In the genomic region with DNA sequence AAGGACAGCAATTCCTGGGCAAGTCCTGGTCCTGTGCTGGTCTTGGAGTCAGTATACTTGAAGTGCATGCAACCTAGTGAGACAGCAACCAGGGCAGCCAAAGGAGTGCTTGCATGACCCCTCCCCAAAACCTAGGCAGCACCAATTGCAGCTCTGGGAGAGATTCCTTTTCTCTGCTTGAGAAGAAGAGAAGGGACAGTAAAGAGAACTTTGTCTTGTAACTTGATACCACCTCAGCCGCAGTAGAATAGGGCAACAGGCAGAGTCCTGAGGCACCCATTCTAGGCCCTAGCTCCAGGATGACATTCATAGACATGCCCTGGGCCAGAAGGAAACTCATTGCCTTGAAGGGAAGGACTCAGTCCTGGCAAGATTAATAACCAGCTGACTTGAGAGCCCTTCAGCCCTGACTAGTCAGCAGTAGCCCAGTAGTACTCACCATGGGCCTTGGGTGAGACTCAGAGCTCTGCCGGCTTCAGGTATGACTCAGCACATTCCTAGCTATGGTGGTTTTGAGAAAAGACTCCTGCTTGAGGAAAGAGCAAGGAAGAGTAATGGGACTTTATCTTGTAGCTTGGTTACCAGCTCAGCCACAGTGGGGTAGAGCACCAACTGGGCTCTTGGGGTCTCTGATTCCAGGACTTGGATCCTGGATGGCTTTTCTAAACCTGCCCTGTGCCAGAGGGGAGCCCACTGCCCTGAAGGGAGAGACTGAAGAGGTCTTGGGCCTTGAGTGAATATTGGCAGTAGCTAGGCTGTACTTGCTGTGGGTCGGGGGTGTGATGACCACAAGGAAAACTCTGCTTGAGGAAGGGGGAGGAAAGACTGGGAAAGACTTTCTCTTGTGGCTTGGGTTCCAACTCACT, we compare ENCODE assay signal across 1 cellular context.
TF ChIP-seq lines count a peak whose summit lies in the region.

No MANE protein-coding gene starts in this region.

TF ChIP-seq in K562, 482 proteins besides CTCF, POLR2A, EP300 and RAD21 (continued from another document and continues in another):
- TF ChIP-seq, protein P1, sequence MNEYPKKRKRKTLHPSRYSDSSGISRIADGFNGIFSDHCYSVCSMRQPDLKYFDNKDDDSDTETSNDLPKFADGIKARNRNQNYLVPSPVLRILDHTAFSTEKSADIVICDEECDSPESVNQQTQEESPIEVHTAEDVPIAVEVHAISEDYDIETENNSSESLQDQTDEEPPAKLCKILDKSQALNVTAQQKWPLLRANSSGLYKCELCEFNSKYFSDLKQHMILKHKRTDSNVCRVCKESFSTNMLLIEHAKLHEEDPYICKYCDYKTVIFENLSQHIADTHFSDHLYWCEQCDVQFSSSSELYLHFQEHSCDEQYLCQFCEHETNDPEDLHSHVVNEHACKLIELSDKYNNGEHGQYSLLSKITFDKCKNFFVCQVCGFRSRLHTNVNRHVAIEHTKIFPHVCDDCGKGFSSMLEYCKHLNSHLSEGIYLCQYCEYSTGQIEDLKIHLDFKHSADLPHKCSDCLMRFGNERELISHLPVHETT (CRISPR knock-in tag; conservative IDR thresholded peaks at IDR 0.05 in 1 of 2, IDR thresholded peaks at IDR 0.05 in 1 of 2) = 0 out of 4 replicates have a peak, but pooled peaks of 1 of the 2 experiments have one; percentile 46
- TF ChIP-seq, protein P2, sequence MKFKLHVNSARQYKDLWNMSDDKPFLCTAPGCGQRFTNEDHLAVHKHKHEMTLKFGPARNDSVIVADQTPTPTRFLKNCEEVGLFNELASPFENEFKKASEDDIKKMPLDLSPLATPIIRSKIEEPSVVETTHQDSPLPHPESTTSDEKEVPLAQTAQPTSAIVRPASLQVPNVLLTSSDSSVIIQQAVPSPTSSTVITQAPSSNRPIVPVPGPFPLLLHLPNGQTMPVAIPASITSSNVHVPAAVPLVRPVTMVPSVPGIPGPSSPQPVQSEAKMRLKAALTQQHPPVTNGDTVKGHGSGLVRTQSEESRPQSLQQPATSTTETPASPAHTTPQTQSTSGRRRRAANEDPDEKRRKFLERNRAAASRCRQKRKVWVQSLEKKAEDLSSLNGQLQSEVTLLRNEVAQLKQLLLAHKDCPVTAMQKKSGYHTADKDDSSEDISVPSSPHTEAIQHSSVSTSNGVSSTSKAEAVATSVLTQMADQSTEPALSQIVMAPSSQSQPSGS (CRISPR knock-in tag; IDR thresholded peaks at IDR 0.05) = no peak
- TF ChIP-seq BCOR (IDR thresholded peaks at IDR 0.05) (no peak), EZH2 (IDR thresholded peaks at IDR 0.05; ENCODE audit: borderline replicate concordance, low read depth, low read length) (no peak), DDX20 (tag; IDR thresholded peaks at IDR 0.05; ENCODE audit: low read depth) (no peak), TBL1XR1 (IDR thresholded peaks at IDR 0.05; ENCODE audit: low read length in 2 of 2) (no peak), COPS2 (conservative IDR thresholded peaks at IDR 0.05) (no peak), NEUROD1 (IDR thresholded peaks at IDR 0.05; ENCODE audit: borderline replicate concordance, low read depth, low read length, partially characterized antibody) (no peak), NFATC3 (IDR thresholded peaks at IDR 0.05) (no peak), ILK (tag; IDR thresholded peaks at IDR 0.05; ENCODE audit: borderline replicate concordance, low read depth) (no peak), PHF8 (IDR thresholded peaks at IDR 0.05; ENCODE audit: borderline replicate concordance, low read length) (no peak; the same call in 1 of the 2 replicates), NFIX (CRISPR knock-in tag; IDR thresholded peaks at IDR 0.05; ENCODE audit: low read depth) (no peak), CBFA2T3 (IDR thresholded peaks at IDR 0.05) (peak; percentile 38), RUNX1 (IDR thresholded peaks at IDR 0.05; ENCODE audit: low read depth) (no peak), ERF (CRISPR knock-in tag; IDR thresholded peaks at IDR 0.05) (no peak), POLR2AphosphoS2 (IDR thresholded peaks at IDR 0.05; ENCODE audit: low read length) (no peak), RBM39 (optimal IDR thresholded peaks at IDR 0.05; ENCODE audit: low read depth, low read length) (peak; percentile 72), FOXJ2 (tag; IDR thresholded peaks at IDR 0.05) (no peak), U2AF1 (optimal IDR thresholded peaks at IDR 0.05; ENCODE audit: low read depth, low read length) (no peak), ZNF121 (CRISPR knock-in tag; conservative IDR thresholded peaks at IDR 0.05) (no peak), ZNF695 (CRISPR knock-in tag; IDR thresholded peaks at IDR 0.05) (no peak), ZFPM2 (CRISPR knock-in tag; IDR thresholded peaks at IDR 0.05) (no peak)
- TF ChIP-seq, protein P3, sequence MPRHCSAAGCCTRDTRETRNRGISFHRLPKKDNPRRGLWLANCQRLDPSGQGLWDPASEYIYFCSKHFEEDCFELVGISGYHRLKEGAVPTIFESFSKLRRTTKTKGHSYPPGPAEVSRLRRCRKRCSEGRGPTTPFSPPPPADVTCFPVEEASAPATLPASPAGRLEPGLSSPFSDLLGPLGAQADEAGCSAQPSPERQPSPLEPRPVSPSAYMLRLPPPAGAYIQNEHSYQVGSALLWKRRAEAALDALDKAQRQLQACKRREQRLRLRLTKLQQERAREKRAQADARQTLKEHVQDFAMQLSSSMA (CRISPR knock-in tag; IDR thresholded peaks at IDR 0.05) = no peak
- TF ChIP-seq, protein P4, sequence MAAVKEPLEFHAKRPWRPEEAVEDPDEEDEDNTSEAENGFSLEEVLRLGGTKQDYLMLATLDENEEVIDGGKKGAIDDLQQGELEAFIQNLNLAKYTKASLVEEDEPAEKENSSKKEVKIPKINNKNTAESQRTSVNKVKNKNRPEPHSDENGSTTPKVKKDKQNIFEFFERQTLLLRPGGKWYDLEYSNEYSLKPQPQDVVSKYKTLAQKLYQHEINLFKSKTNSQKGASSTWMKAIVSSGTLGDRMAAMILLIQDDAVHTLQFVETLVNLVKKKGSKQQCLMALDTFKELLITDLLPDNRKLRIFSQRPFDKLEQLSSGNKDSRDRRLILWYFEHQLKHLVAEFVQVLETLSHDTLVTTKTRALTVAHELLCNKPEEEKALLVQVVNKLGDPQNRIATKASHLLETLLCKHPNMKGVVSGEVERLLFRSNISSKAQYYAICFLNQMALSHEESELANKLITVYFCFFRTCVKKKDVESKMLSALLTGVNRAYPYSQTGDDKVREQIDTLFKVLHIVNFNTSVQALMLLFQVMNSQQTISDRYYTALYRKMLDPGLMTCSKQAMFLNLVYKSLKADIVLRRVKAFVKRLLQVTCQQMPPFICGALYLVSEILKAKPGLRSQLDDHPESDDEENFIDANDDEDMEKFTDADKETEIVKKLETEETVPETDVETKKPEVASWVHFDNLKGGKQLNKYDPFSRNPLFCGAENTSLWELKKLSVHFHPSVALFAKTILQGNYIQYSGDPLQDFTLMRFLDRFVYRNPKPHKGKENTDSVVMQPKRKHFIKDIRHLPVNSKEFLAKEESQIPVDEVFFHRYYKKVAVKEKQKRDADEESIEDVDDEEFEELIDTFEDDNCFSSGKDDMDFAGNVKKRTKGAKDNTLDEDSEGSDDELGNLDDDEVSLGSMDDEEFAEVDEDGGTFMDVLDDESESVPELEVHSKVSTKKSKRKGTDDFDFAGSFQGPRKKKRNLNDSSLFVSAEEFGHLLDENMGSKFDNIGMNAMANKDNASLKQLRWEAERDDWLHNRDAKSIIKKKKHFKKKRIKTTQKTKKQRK (IDR thresholded peaks at IDR 0.05; ENCODE audit: borderline replicate concordance, low read depth, low read length) = no peak
- TF ChIP-seq, protein P5, sequence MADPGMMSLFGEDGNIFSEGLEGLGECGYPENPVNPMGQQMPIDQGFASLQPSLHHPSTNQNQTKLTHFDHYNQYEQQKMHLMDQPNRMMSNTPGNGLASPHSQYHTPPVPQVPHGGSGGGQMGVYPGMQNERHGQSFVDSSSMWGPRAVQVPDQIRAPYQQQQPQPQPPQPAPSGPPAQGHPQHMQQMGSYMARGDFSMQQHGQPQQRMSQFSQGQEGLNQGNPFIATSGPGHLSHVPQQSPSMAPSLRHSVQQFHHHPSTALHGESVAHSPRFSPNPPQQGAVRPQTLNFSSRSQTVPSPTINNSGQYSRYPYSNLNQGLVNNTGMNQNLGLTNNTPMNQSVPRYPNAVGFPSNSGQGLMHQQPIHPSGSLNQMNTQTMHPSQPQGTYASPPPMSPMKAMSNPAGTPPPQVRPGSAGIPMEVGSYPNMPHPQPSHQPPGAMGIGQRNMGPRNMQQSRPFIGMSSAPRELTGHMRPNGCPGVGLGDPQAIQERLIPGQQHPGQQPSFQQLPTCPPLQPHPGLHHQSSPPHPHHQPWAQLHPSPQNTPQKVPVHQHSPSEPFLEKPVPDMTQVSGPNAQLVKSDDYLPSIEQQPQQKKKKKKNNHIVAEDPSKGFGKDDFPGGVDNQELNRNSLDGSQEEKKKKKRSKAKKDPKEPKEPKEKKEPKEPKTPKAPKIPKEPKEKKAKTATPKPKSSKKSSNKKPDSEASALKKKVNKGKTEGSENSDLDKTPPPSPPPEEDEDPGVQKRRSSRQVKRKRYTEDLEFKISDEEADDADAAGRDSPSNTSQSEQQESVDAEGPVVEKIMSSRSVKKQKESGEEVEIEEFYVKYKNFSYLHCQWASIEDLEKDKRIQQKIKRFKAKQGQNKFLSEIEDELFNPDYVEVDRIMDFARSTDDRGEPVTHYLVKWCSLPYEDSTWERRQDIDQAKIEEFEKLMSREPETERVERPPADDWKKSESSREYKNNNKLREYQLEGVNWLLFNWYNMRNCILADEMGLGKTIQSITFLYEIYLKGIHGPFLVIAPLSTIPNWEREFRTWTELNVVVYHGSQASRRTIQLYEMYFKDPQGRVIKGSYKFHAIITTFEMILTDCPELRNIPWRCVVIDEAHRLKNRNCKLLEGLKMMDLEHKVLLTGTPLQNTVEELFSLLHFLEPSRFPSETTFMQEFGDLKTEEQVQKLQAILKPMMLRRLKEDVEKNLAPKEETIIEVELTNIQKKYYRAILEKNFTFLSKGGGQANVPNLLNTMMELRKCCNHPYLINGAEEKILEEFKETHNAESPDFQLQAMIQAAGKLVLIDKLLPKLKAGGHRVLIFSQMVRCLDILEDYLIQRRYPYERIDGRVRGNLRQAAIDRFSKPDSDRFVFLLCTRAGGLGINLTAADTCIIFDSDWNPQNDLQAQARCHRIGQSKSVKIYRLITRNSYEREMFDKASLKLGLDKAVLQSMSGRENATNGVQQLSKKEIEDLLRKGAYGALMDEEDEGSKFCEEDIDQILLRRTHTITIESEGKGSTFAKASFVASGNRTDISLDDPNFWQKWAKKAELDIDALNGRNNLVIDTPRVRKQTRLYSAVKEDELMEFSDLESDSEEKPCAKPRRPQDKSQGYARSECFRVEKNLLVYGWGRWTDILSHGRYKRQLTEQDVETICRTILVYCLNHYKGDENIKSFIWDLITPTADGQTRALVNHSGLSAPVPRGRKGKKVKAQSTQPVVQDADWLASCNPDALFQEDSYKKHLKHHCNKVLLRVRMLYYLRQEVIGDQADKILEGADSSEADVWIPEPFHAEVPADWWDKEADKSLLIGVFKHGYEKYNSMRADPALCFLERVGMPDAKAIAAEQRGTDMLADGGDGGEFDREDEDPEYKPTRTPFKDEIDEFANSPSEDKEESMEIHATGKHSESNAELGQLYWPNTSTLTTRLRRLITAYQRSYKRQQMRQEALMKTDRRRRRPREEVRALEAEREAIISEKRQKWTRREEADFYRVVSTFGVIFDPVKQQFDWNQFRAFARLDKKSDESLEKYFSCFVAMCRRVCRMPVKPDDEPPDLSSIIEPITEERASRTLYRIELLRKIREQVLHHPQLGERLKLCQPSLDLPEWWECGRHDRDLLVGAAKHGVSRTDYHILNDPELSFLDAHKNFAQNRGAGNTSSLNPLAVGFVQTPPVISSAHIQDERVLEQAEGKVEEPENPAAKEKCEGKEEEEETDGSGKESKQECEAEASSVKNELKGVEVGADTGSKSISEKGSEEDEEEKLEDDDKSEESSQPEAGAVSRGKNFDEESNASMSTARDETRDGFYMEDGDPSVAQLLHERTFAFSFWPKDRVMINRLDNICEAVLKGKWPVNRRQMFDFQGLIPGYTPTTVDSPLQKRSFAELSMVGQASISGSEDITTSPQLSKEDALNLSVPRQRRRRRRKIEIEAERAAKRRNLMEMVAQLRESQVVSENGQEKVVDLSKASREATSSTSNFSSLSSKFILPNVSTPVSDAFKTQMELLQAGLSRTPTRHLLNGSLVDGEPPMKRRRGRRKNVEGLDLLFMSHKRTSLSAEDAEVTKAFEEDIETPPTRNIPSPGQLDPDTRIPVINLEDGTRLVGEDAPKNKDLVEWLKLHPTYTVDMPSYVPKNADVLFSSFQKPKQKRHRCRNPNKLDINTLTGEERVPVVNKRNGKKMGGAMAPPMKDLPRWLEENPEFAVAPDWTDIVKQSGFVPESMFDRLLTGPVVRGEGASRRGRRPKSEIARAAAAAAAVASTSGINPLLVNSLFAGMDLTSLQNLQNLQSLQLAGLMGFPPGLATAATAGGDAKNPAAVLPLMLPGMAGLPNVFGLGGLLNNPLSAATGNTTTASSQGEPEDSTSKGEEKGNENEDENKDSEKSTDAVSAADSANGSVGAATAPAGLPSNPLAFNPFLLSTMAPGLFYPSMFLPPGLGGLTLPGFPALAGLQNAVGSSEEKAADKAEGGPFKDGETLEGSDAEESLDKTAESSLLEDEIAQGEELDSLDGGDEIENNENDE (IDR thresholded peaks at IDR 0.05; ENCODE audit: low read depth, low read length) = no peak
- TF ChIP-seq, protein P6, sequence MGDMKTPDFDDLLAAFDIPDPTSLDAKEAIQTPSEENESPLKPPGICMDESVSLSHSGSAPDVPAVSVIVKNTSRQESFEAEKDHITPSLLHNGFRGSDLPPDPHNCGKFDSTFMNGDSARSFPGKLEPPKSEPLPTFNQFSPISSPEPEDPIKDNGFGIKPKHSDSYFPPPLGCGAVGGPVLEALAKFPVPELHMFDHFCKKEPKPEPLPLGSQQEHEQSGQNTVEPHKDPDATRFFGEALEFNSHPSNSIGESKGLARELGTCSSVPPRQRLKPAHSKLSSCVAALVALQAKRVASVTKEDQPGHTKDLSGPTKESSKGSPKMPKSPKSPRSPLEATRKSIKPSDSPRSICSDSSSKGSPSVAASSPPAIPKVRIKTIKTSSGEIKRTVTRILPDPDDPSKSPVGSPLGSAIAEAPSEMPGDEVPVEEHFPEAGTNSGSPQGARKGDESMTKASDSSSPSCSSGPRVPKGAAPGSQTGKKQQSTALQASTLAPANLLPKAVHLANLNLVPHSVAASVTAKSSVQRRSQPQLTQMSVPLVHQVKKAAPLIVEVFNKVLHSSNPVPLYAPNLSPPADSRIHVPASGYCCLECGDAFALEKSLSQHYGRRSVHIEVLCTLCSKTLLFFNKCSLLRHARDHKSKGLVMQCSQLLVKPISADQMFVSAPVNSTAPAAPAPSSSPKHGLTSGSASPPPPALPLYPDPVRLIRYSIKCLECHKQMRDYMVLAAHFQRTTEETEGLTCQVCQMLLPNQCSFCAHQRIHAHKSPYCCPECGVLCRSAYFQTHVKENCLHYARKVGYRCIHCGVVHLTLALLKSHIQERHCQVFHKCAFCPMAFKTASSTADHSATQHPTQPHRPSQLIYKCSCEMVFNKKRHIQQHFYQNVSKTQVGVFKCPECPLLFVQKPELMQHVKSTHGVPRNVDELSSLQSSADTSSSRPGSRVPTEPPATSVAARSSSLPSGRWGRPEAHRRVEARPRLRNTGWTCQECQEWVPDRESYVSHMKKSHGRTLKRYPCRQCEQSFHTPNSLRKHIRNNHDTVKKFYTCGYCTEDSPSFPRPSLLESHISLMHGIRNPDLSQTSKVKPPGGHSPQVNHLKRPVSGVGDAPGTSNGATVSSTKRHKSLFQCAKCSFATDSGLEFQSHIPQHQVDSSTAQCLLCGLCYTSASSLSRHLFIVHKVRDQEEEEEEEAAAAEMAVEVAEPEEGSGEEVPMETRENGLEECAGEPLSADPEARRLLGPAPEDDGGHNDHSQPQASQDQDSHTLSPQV (IDR thresholded peaks at IDR 0.05) = peak; percentile 82
- TF ChIP-seq, protein P7, sequence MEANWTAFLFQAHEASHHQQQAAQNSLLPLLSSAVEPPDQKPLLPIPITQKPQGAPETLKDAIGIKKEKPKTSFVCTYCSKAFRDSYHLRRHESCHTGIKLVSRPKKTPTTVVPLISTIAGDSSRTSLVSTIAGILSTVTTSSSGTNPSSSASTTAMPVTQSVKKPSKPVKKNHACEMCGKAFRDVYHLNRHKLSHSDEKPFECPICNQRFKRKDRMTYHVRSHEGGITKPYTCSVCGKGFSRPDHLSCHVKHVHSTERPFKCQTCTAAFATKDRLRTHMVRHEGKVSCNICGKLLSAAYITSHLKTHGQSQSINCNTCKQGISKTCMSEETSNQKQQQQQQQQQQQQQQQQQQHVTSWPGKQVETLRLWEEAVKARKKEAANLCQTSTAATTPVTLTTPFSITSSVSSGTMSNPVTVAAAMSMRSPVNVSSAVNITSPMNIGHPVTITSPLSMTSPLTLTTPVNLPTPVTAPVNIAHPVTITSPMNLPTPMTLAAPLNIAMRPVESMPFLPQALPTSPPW (CRISPR knock-in tag; IDR thresholded peaks at IDR 0.05) = no peak
